ENCODE assay signal across 15 cellular contexts in the genomic region with DNA sequence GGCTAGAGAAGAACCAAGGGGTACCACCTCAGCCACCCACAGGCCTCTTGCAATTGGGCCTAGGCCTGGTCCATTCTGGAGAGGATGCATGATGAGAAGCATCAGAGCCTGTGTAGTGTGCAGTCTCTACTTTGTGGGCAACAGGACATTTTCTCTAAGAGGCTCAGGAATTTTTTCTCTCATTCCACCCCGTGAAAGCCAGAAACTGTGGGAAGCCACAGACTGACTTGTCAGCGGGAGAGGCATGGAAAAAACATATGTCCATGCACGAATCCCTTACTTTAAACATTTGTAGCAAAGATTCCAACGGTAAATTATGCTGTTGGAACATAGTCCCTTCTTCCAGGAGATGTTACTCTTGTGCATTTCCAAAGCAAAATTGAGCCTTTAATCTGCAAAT.
DNase-seq lines count a peak whose midpoint lies in the region; ATAC-seq, FAIRE-seq and TF ChIP-seq lines count a peak whose summit lies in the region.
"Had no signal": no experiment of that assay in that cellular context is flagged by ENCODE, and none has a peak within 500 bp of the region (broad histone marks: within the 10 kb centered on the region; RNA-seq: fewer than 3 reads in every experiment).

No MANE protein-coding gene starts in this region.

- BruUV-seq in PC-3 (replicated peaks; lab: Mats Ljungman, UMichigan) = no TSS peak

- H3K27me3 Mint-ChIP-seq in activated T-cell treated with anti-CD3 and anti-CD28 coated beads, Interleukin-2, amount 50 U/mL, for 72 hours (ENCODE audit: low read depth) = no peaks in the 10 kb centered on the region
- no peaks in the 10 kb centered on the region for H3K27me3 Mint-ChIP-seq in astrocyte (ENCODE audit: low read depth, unreplicated experiment)
- H3K27me3 Mint-ChIP-seq: naive thymus-derived CD4-positive, alpha-beta T cell had no signal

- peak overlapping the region; percentile 42 to 46 for H3K4me3 Mint-ChIP-seq in activated T-cell treated with anti-CD3 and anti-CD28 coated beads, Interleukin-2, amount 50 U/mL, for 72 hours
- H3K4me3 Mint-ChIP-seq in astrocyte (ENCODE audit: unreplicated experiment) = peak overlapping the region; percentile 42
- H3K4me3 Mint-ChIP-seq in stimulated activated effector memory CD8-positive, alpha-beta T cell treated with anti-CD3 and anti-CD28 coated beads, Interleukin-12 subunit alpha, Interleukin-12 subunit beta, amount 100 ng/mL, for 72 hours = peak overlapping the region; percentile 30

- H3K4me1 ChIP-seq in astrocyte (ENCODE audit: insufficient read depth, low read length) = no peaks in the 10 kb centered on the region
- peaks cover 0 to 25% of the 10 kb centered on the region in 2 donors for H3K4me1 ChIP-seq in muscle layer of duodenum (ENCODE audit: control insufficient read depth in 1 of 2, insufficient read depth in 2 of 2, low read length in 2 of 2)
- peaks cover 0 to 10% of the 10 kb centered on the region in 2 donors for H3K4me1 ChIP-seq in adrenal gland (replicated peaks in 1 of 2)
- peaks cover 13% of the 10 kb centered on the region for H3K4me1 ChIP-seq in PC-3 (ENCODE audit: insufficient read depth, low read length)
- H3K4me1 ChIP-seq: HAP-1, testis had no signal

- no peaks in the 10 kb centered on the region for H3K79me2 ChIP-seq in astrocyte (ENCODE audit: insufficient read depth, low read length)
- peaks cover 27% of the 10 kb centered on the region for H3K79me2 ChIP-seq in PC-3 (ENCODE audit: low read length)

- CTCF ChIA-PET in PC-3 (lab: Charles Lee) = no interaction called here

- no peaks in the 10 kb centered on the region for H3F3A ChIP-seq in PC-3 (ENCODE audit: low read length, unreplicated experiment)

- H3K27ac ChIP-seq in astrocyte (ENCODE audit: low read depth, low read length) (no peak overlapping the region), muscle layer of duodenum (ENCODE audit: low read length) (peak overlapping the region; percentile 5), adrenal gland (peak overlapping the region in 2 of 5 donors; percentile 33 to 43), PC-3 (ENCODE audit: low read length) (no peak overlapping the region)
- H3K27ac ChIP-seq: testis had no signal

- TF ChIP-seq POLR2A in adrenal gland (IDR thresholded peaks at IDR 0.05) = no peak

- TF ChIP-seq CTCF in astrocyte (IDR thresholded peaks at IDR 0.05; ENCODE audit: insufficient read depth, low read depth, low read length) (no peak), adrenal gland (IDR thresholded peaks at IDR 0.05) (no peak), PC-3 (conservative IDR thresholded peaks at IDR 0.05; ENCODE audit: low read depth, low read length) (no peak)

- H2AFZ ChIP-seq in astrocyte (ENCODE audit: low read depth, low read length) (no peak overlapping the region), PC-3 (ENCODE audit: low read length) (no peak overlapping the region)

- H3K4me3 ChIP-seq in astrocyte (ENCODE audit: insufficient read depth, low read depth, low read length) (no peak overlapping the region), muscle layer of duodenum (ENCODE audit: low read depth in 1 of 2, low read length in 2 of 2) (no peak overlapping the region), adrenal gland (no peak overlapping the region), PC-3 (ENCODE audit: low read length) (no peak overlapping the region)
- H3K4me3 ChIP-seq: HAP-1, testis had no signal

- H3K4me2 ChIP-seq in astrocyte (ENCODE audit: low read length) = no peak overlapping the region
- no peak overlapping the region for H3K4me2 ChIP-seq in PC-3 (ENCODE audit: low read length)

- peak overlapping the region; percentile 32 for H3K27ac Mint-ChIP-seq in activated T-cell treated with anti-CD3 and anti-CD28 coated beads, Interleukin-2, amount 50 U/mL, for 72 hours
- H3K27ac Mint-ChIP-seq in astrocyte (ENCODE audit: unreplicated experiment) = peak overlapping the region; percentile 88
- H3K27ac Mint-ChIP-seq in stimulated activated effector memory CD8-positive, alpha-beta T cell treated with anti-CD3 and anti-CD28 coated beads, Interleukin-12 subunit alpha, Interleukin-12 subunit beta, amount 100 ng/mL, for 72 hours = peak overlapping the region; percentile 62

- H3K36me3 ChIP-seq in astrocyte (ENCODE audit: insufficient read depth, low read length) (no peaks in the 10 kb centered on the region), muscle layer of duodenum (ENCODE audit: control insufficient read depth in 1 of 2, insufficient read depth in 2 of 2, low read length in 2 of 2) (peaks cover 0 to 13% of the 10 kb centered on the region in 2 donors), adrenal gland (replicated peaks in 1 of 2) (no peaks in the 10 kb centered on the region), PC-3 (ENCODE audit: low read depth, low read length) (0 out of 2 replicates have a peak, but pooled peaks cover 3% of the 10 kb centered on the region)
- H3K36me3 ChIP-seq: HAP-1 had no signal

- H4K20me1 ChIP-seq in astrocyte (ENCODE audit: insufficient read depth, low read length) = no peaks in the 10 kb centered on the region
- H4K20me1 ChIP-seq in PC-3 (ENCODE audit: low read length) = peaks cover 3% of the 10 kb centered on the region; the same call in 1 of the 2 replicates

- H3K36me3 Mint-ChIP-seq in activated T-cell treated with anti-CD3 and anti-CD28 coated beads, Interleukin-2, amount 50 U/mL, for 72 hours (ENCODE audit: insufficient read depth in 2 of 2) = peaks cover 4 to 18% of the 10 kb centered on the region in 2 donors
- no peaks in the 10 kb centered on the region for H3K36me3 Mint-ChIP-seq in astrocyte (ENCODE audit: low read depth, unreplicated experiment)
- peaks cover 26% of the 10 kb centered on the region for H3K36me3 Mint-ChIP-seq in stimulated activated effector memory CD8-positive, alpha-beta T cell treated with anti-CD3 and anti-CD28 coated beads, Interleukin-12 subunit alpha, Interleukin-12 subunit beta, amount 100 ng/mL, for 72 hours

- intact Hi-C loops in adrenal gland (cut with DNase I) (no loop called here), PC-3 (cut with micrococcal nuclease) (no loop called here), posterior cingulate gyrus (cut with DNase I) (no loop called here)

- H3K4me1 Mint-ChIP-seq in activated T-cell treated with anti-CD3 and anti-CD28 coated beads, Interleukin-2, amount 50 U/mL, for 72 hours (ENCODE audit: low read depth) = peaks cover 73% of the 10 kb centered on the region
- peaks cover 22% of the 10 kb centered on the region for H3K4me1 Mint-ChIP-seq in astrocyte (ENCODE audit: low read depth, unreplicated experiment)
- H3K4me1 Mint-ChIP-seq in stimulated activated effector memory CD8-positive, alpha-beta T cell treated with anti-CD3 and anti-CD28 coated beads, Interleukin-12 subunit alpha, Interleukin-12 subunit beta, amount 100 ng/mL, for 72 hours = peaks cover 52% of the 10 kb centered on the region

- H3K9me2 ChIP-seq in PC-3 (replicated peaks; ENCODE audit: low read length) = no peaks in the 10 kb centered on the region

- H3K27me3 ChIP-seq in astrocyte (ENCODE audit: insufficient read depth, low read length) (no peaks in the 10 kb centered on the region), muscle layer of duodenum (ENCODE audit: low read depth, low read length) (no peaks in the 10 kb centered on the region), adrenal gland (no peaks in the 10 kb centered on the region), PC-3 (ENCODE audit: low read length) (no peaks in the 10 kb centered on the region)
- H3K27me3 ChIP-seq: testis had no signal

- POLR2A ChIA-PET in PC-3 (lab: Charles Lee; ENCODE audit: unreplicated experiment) = no interaction called here

- 75 to 92% (median 90%) methylated on average over 4 of the region's 4 CpGs for WGBS in adrenal gland, 4 donors

- H3K9ac ChIP-seq in astrocyte (ENCODE audit: low read length) (no peak overlapping the region), PC-3 (ENCODE audit: low read length) (no peak overlapping the region)

- no peak for ATAC-seq in activated T-cell treated with anti-CD3 and anti-CD28 coated beads, Interleukin-2, amount 50 U/mL, for 72 hours (replicated peaks in 1 of 2)
- ATAC-seq in stimulated activated effector memory CD8-positive, alpha-beta T cell treated with anti-CD3 and anti-CD28 coated beads, Interleukin-12 subunit alpha, Interleukin-12 subunit beta, amount 100 ng/mL, for 72 hours = no peak
- ATAC-seq in PC-3 = no peak

- H3K9me3 Mint-ChIP-seq in activated T-cell treated with anti-CD3 and anti-CD28 coated beads, Interleukin-2, amount 50 U/mL, for 72 hours = no peaks in the 10 kb centered on the region
- no peaks in the 10 kb centered on the region for H3K9me3 Mint-ChIP-seq in astrocyte (ENCODE audit: unreplicated experiment)
- H3K9me3 Mint-ChIP-seq in stimulated activated effector memory CD8-positive, alpha-beta T cell treated with anti-CD3 and anti-CD28 coated beads, Interleukin-12 subunit alpha, Interleukin-12 subunit beta, amount 100 ng/mL, for 72 hours = no peaks in the 10 kb centered on the region
- H3K9me3 Mint-ChIP-seq: naive thymus-derived CD4-positive, alpha-beta T cell had no signal

- no peaks in the 10 kb centered on the region for H3K9me3 ChIP-seq in astrocyte (ENCODE audit: insufficient read depth, low read depth, low read length)
- no peaks in the 10 kb centered on the region for H3K9me3 ChIP-seq in muscle layer of duodenum (ENCODE audit: control insufficient read depth in 1 of 2, low read length in 2 of 2)
- no peaks in the 10 kb centered on the region for H3K9me3 ChIP-seq in adrenal gland (replicated peaks in 1 of 3)
- no peaks in the 10 kb centered on the region for H3K9me3 ChIP-seq in PC-3 (ENCODE audit: low read length)
- H3K9me3 ChIP-seq: HAP-1, testis had no signal

- no peak for DNase-seq in activated T-cell treated with anti-CD3 and anti-CD28 coated beads, Interleukin-2, amount 50 U/mL, for 72 hours
- DNase-seq in activated T-cell treated with anti-CD3 and anti-CD28 coated beads for 4 hours (no peak), astrocyte (ENCODE audit: low read depth) (peak; percentile 61), adrenal gland (no peak), PC-3 (no peak), posterior cingulate gyrus (no peak)
- no peak for DNase-seq in stimulated activated effector memory CD8-positive, alpha-beta T cell treated with anti-CD3 and anti-CD28 coated beads, Interleukin-12 subunit alpha, Interleukin-12 subunit beta, amount 100 ng/mL, for 72 hours (ENCODE audit: low spot score in 2 of 2)
- DNase-seq: ACHN; islet precursor cell; Karpas-422; naive thymus-derived CD4-positive, alpha-beta T cell; NCI-H146; testis had no signal

- FAIRE-seq in astrocyte (lab: Jason Lieb, UNC) = no peak

Comparison
In these comparisons a context has a peak if more than half of its experiments do, and no peak if none do; other contexts are left out.
1. H3K27ac Mint-ChIP-seq: peak in every context shown above with its lines; median percentile 88 in astrocyte; 62 in stimulated activated effector memory CD8-positive, alpha-beta T cell treated with anti-CD3 and anti-CD28 coated beads, Interleukin-12 subunit alpha, Interleukin-12 subunit beta, amount 100 ng/mL, for 72 hours; 32 in activated T-cell treated with anti-CD3 and anti-CD28 coated beads, Interleukin-2, amount 50 U/mL, for 72 hours.